ENCODE assay signal across 22 cellular contexts in the genomic region with DNA sequence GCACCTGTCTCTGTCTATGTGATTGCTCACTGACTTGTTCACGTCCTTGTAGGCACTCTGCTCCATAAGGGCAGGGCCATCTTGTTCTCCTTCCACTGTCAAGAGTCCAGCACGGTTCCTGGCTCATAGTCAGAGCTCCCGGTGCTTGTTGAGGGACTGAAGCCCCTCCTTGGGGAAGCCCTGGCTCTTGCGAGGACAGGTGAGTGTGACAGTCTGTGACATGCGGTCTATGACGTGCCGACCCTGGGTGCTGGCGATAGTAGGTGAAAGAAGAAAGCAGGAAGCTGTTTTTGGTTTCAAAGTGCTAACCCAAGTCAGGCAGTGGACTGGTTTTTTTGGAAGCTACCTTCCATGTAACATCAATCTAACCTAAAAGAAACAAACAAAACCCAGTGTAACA.
"Had no signal": no experiment of that assay in that cellular context is flagged by ENCODE, and none has a peak within 500 bp of the region (broad histone marks: within the 10 kb centered on the region; RNA-seq: fewer than 3 reads in every experiment).

No MANE protein-coding gene starts in this region.

- H3K27ac Mint-ChIP-seq: activated naive CD4-positive, alpha-beta T cell treated with anti-CD3 and anti-CD28 coated beads, Interleukin-2, amount 50 U/mL, for 72 hours; activated T-cell treated with anti-CD3 and anti-CD28 coated beads, Interleukin-2, amount 50 U/mL, for 72 hours; naive B cell; WTC11 had no signal

- H3K4me3 Mint-ChIP-seq: activated T-cell treated with anti-CD3 and anti-CD28 coated beads, Interleukin-2, amount 50 U/mL, for 72 hours; naive B cell; T-cell; WTC11 had no signal

- H3K4me3 ChIP-seq: dorsolateral prefrontal cortex, mucosa of descending colon had no signal

- DNase-seq: activated CD4-positive, alpha-beta T cell treated with anti-CD3 and anti-CD28 coated beads for 4 hours; activated CD8-positive, alpha-beta memory T cell treated with anti-CD3 and anti-CD28 coated beads, Interleukin-2, amount 50 U/mL, for 48 hours; activated effector memory CD4-positive, alpha-beta T cell treated with anti-CD3 and anti-CD28 coated beads, Interleukin-2, amount 50 U/mL, for 16 hours; activated T-cell treated with anti-CD3 and anti-CD28 coated beads, Interleukin-2, amount 50 U/mL, for 72 hours; amniotic stem cell; dorsolateral prefrontal cortex; erythroblast; head of caudate nucleus; kidney; left ventricle myocardium superior; mucosa of descending colon; naive B cell; SHP77 treated with DMSO at 0.1 percent for 48 hours; SK-N-SH; stimulated activated naive CD8-positive, alpha-beta T cell treated with anti-CD3 and anti-CD28 coated beads, Interleukin-15, Interleukin-2, amounts not matched to agents 100 U/mL and 50 U/mL, for 24 hours; trophoblast cell had no signal

- H3K27ac ChIP-seq: dorsolateral prefrontal cortex, parathyroid adenoma had no signal

- H3K9me3 ChIP-seq: mucosa of descending colon, SK-N-SH had no signal

- H3K36me3 Mint-ChIP-seq: WTC11 had no signal

- H2AFZ ChIP-seq: parathyroid adenoma had no signal

- H3K9me3 Mint-ChIP-seq: activated naive CD4-positive, alpha-beta T cell treated with anti-CD3 and anti-CD28 coated beads, Interleukin-2, amount 50 U/mL, for 72 hours; activated T-cell treated with anti-CD3 and anti-CD28 coated beads, Interleukin-2, amount 50 U/mL, for 72 hours; T-cell; WTC11 had no signal

- FAIRE-seq: frontal cortex, kidney had no signal

- H3K9ac ChIP-seq: parathyroid adenoma, SK-N-SH had no signal

- ATAC-seq: activated T-cell treated with anti-CD3 and anti-CD28 coated beads, Interleukin-2, amount 50 U/mL, for 72 hours; mucosa of descending colon; sciatic nerve; stimulated activated naive CD8-positive, alpha-beta T cell treated with anti-CD3 and anti-CD28 coated beads, Interleukin-15, Interleukin-2, amounts not matched to agents 100 U/mL and 50 U/mL, for 24 hours; T-cell; WTC11 had no signal

- H3K4me2 ChIP-seq: SK-N-SH had no signal

- H3K27me3 Mint-ChIP-seq: T-cell had no signal

- H3K27me3 ChIP-seq: dorsolateral prefrontal cortex had no signal
